8 cellular contexts compared by ENCODE assay signal in genomic region chr11:66694732-66695207, GRCh38. TPM values are rescaled to one million over a fixed set of nuclear protein-coding genes. Genes with fewer than 3 reads are reported as not detected.
DNase-seq lines count a peak whose midpoint lies in the region; ATAC-seq and TF ChIP-seq lines count a peak whose summit lies in the region.

No MANE protein-coding gene starts in this region.

- POLR2A ChIA-PET in AG04449 (lab: Yijun Ruan, JAX), result no interaction called here

- 13% methylated on average over 6 of the region's 6 CpGs for WGBS in prostate gland

- H3K27me3 ChIP-seq in prostate gland (replicated peaks; ENCODE audit: insufficient read depth) (no peaks in the 10 kb centered on the region), vagina (no peaks in the 10 kb centered on the region)

- no peak overlapping the region for H3K27ac Mint-ChIP-seq in activated naive CD8-positive, alpha-beta T cell treated with anti-CD3 and anti-CD28 coated beads, Interleukin-2, amount 50 U/mL, for 24 hours

- H3K4me1 Mint-ChIP-seq in activated naive CD8-positive, alpha-beta T cell treated with anti-CD3 and anti-CD28 coated beads, Interleukin-2, amount 50 U/mL, for 24 hours, result no peaks in the 10 kb centered on the region

- DNase-seq in AG04449 (ENCODE audit: low read depth, low spot score), result peak; percentile 82
- DNase-seq in NCI-H1694 (lab: John Stamatoyannopoulos, UW), result peak; percentile 57
- DNase-seq in SW 1271 (lab: John Stamatoyannopoulos, UW), result peak; percentile 87 to 94
- peak; percentile 86 for DNase-seq in activated naive CD8-positive, alpha-beta T cell treated with anti-CD3 and anti-CD28 coated beads, Interleukin-2, amount 50 U/mL, for 24 hours
- DNase-seq in cardiac septum (ENCODE audit: low spot score), result peak; percentile 90
- peak; percentile 94 for DNase-seq in prostate gland (ENCODE audit: low spot score)
- no peak for DNase-seq in vagina (ENCODE audit: extremely low spot score in 2 of 2)

- H3K4me3 ChIP-seq in AG04449 (ENCODE audit: low read depth, low read length), result no peak overlapping the region
- H3K4me3 ChIP-seq in prostate gland, result no peak overlapping the region
- no peak overlapping the region for H3K4me3 ChIP-seq in vagina

- ATAC-seq in GM21529 (IDR thresholded peaks at IDR 0.05; ENCODE audit: unreplicated experiment), result peak; percentile 51
- peak; percentile 83 for ATAC-seq in activated naive CD8-positive, alpha-beta T cell treated with anti-CD3 and anti-CD28 coated beads, Interleukin-2, amount 50 U/mL, for 24 hours

- H3K9me3 Mint-ChIP-seq in activated naive CD8-positive, alpha-beta T cell treated with anti-CD3 and anti-CD28 coated beads, Interleukin-2, amount 50 U/mL, for 24 hours, result no peaks in the 10 kb centered on the region

- peak overlapping the region; percentile 6 to 41 for H3K27ac ChIP-seq in prostate gland
- no peak overlapping the region for H3K27ac ChIP-seq in vagina

- TF ChIP-seq POLR2A in prostate gland (IDR thresholded peaks at IDR 0.05) (no peak), vagina (IDR thresholded peaks at IDR 0.05) (no peak)

- H3K4me1 ChIP-seq in prostate gland (replicated peaks), result no peaks in the 10 kb centered on the region
- peaks cover 10% of the 10 kb centered on the region for H3K4me1 ChIP-seq in vagina

- TF ChIP-seq CTCF in AG04449 (IDR thresholded peaks at IDR 0.05; ENCODE audit: insufficient read depth, low read length, missing control alignments) (peak; percentile 78), prostate gland (IDR thresholded peaks at IDR 0.05) (peak; percentile 90 to 100 (median 98)), vagina (IDR thresholded peaks at IDR 0.05) (peak; percentile 90 to 92 (median 91))

- H3K36me3 Mint-ChIP-seq in activated naive CD8-positive, alpha-beta T cell treated with anti-CD3 and anti-CD28 coated beads, Interleukin-2, amount 50 U/mL, for 24 hours (ENCODE audit: low read depth), result no peaks in the 10 kb centered on the region

- no peak overlapping the region for H3K4me3 Mint-ChIP-seq in activated naive CD8-positive, alpha-beta T cell treated with anti-CD3 and anti-CD28 coated beads, Interleukin-2, amount 50 U/mL, for 24 hours

- CTCF ChIA-PET in AG04449 (lab: Yijun Ruan, JAX), result interaction anchor here (0.7 to 11.5 kb wide), 20 partner anchors 10 to 282 kb away, joined by 3 to 246 read pairs (median 4); partner anchors contain the start of genes ACTN3, RBM4B and SPTBN2

- H3K9me3 ChIP-seq in prostate gland, result no peaks in the 10 kb centered on the region
- H3K9me3 ChIP-seq in vagina, result no peaks in the 10 kb centered on the region

- no peaks in the 10 kb centered on the region for H3K27me3 Mint-ChIP-seq in activated naive CD8-positive, alpha-beta T cell treated with anti-CD3 and anti-CD28 coated beads, Interleukin-2, amount 50 U/mL, for 24 hours

- H3K36me3 ChIP-seq in prostate gland, result peaks cover 3 to 14% of the 10 kb centered on the region in 2 donors
- H3K36me3 ChIP-seq in vagina, result peaks cover 0 to 3% of the 10 kb centered on the region in 2 donors

- intact Hi-C loops in cardiac septum (cut with DNase I) (loop anchor here (1.0 kb wide), 1 partner anchor 140 kb away; no protein-coding TSS in a partner anchor), prostate gland (cut with DNase I) (loop anchor here (1.0 kb wide), 1 partner anchor 140 kb away; no protein-coding TSS in a partner anchor), vagina (cut with DNase I) (no loop called here)

RNA-seq across cellular contexts. Expression of gene RBM4B, which starts 17.1 kb away (rescaled TPM):
- total RNA-seq in cardiac septum (11.1 TPM), prostate gland (10 to 100 TPM; 15.5 to 40.7 TPM), vagina (17.4 TPM)

RNA-seq across cellular contexts. Expression of gene SPTBN2, which starts 34.2 kb away (rescaled TPM):
- total RNA-seq in cardiac septum, result 1.7 TPM
- total RNA-seq in prostate gland, result 100 to 1,000 TPM; 139 to 140 TPM
- 117 TPM for total RNA-seq in vagina

RNA-seq across cellular contexts. Expression of gene RBM4, which starts 56.3 kb away (rescaled TPM):
- 60.1 TPM for total RNA-seq in cardiac septum
- 100 to 1,000 TPM; 105 to 137 TPM for total RNA-seq in prostate gland
- total RNA-seq in vagina, result 61.1 TPM

Comparison
In these comparisons a context has a peak if more than half of its experiments do, and no peak if none do; other contexts are left out.
1. DNase-seq: peak in AG04449 (single experiment), NCI-H1694 (single experiment), SW 1271 (2 of 2), activated naive CD8-positive, alpha-beta T cell treated with anti-CD3 and anti-CD28 coated beads, Interleukin-2, amount 50 U/mL, for 24 hours (single experiment), cardiac septum (single experiment) and prostate gland (single experiment); none in vagina (0 of 2).
2. RNA of gene SPTBN2, which starts 34.2 kb away (total RNA-seq): 139 to 140 TPM in prostate gland and 117 TPM in vagina (single experiment); 1.7 TPM in cardiac septum (single experiment); every median in the first group is over 10 times any median in the second.
3. Peak in every context shown above with its lines, with median percentiles within 50 percentile points of each other: CTCF ChIP-seq.